ENCODE assay signal across 12 cellular contexts in the genomic region with DNA sequence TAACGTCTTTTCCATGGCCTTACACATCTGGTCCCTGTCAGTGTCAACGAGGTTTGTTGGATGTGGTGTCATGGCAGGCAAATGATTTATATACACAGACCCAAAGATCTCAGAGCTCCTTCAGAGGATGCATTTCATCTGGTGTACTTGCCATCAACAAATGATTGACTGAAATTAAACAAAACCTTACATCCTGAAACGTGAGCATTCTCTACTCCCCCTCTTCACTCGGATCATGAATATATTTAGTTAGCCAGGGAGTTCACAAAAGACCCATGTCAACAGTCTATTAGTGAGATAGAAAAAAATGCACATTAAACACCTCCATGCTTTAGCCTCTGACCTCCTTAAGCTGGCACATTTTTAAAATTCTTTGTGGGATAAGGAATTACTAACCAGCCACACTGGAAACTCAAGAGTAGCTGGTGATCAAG.
DNase-seq lines count a peak whose midpoint lies in the region; ATAC-seq and TF ChIP-seq lines count a peak whose summit lies in the region.
"Had no signal": no experiment of that assay in that cellular context is flagged by ENCODE, and none has a peak within 500 bp of the region (broad histone marks: within the 10 kb centered on the region; RNA-seq: fewer than 3 reads in every experiment).

No MANE protein-coding gene starts in this region.

- H3K36me3 Mint-ChIP-seq in brain (no peaks in the 10 kb centered on the region), mesothelial cell of epicardium (peaks cover 3% of the 10 kb centered on the region)

- DNase-seq in Daoy (ENCODE audit: low read depth) (peak; percentile 48), HT1080 (ENCODE audit: low read depth) (peak; percentile 69), mesothelial cell of epicardium (ENCODE audit: low spot score in 2 of 2, unreplicated experiment in 2 of 2) (no peak)
- DNase-seq in activated CD4-positive, alpha-beta T cell treated with anti-CD3 and anti-CD28 coated beads for 1 hour, result no peak
- DNase-seq: COR-L47; effector CD4-positive, alpha-beta T cell; hypothalamus; NCI-H446 had no signal

- H3K27ac Mint-ChIP-seq in brain (peak overlapping the region in 3 of 5 experiments; percentile 11 to 43 (median 27)), mesothelial cell of epicardium (peak overlapping the region; percentile 55)

- TF ChIP-seq CTCF in brain (conservative IDR thresholded peaks at IDR 0.05), result no peak
- no peak for TF ChIP-seq CTCF in mesothelial cell of epicardium (IDR thresholded peaks at IDR 0.05; ENCODE audit: unreplicated experiment)

- H3K9me3 Mint-ChIP-seq in brain, result peaks cover 0 to 4% (median 3%) of the 10 kb centered on the region in 5 experiments
- H3K9me3 Mint-ChIP-seq in mesothelial cell of epicardium, result peaks cover 10% of the 10 kb centered on the region

- H3K27me3 Mint-ChIP-seq in brain (peaks cover 10% of the 10 kb centered on the region), mesothelial cell of epicardium (ENCODE audit: low read depth) (no peaks in the 10 kb centered on the region)

- ATAC-seq in GM19452 (IDR thresholded peaks at IDR 0.05; ENCODE audit: unreplicated experiment), result no peak
- no peak for ATAC-seq in GM18868 (IDR thresholded peaks at IDR 0.05; ENCODE audit: unreplicated experiment)
- no peak for ATAC-seq in GM21526 (IDR thresholded peaks at IDR 0.05; ENCODE audit: low FRiP score, unreplicated experiment)

- H3K4me1 Mint-ChIP-seq in brain (peaks cover 41% of the 10 kb centered on the region), mesothelial cell of epicardium (peaks cover 53% of the 10 kb centered on the region)

- H3K4me3 Mint-ChIP-seq in brain (peak overlapping the region in 1 of 5 experiments; percentile 2), mesothelial cell of epicardium (no peak overlapping the region)

Comparison
In these comparisons a context has a peak if more than half of its experiments do, and no peak if none do; other contexts are left out.
1. DNase-seq: peak in Daoy (single experiment) and HT1080 (single experiment); none in mesothelial cell of epicardium (0 of 2) and activated CD4-positive, alpha-beta T cell treated with anti-CD3 and anti-CD28 coated beads for 1 hour (single experiment).